24 cellular contexts compared by ENCODE assay signal in the genomic region with DNA sequence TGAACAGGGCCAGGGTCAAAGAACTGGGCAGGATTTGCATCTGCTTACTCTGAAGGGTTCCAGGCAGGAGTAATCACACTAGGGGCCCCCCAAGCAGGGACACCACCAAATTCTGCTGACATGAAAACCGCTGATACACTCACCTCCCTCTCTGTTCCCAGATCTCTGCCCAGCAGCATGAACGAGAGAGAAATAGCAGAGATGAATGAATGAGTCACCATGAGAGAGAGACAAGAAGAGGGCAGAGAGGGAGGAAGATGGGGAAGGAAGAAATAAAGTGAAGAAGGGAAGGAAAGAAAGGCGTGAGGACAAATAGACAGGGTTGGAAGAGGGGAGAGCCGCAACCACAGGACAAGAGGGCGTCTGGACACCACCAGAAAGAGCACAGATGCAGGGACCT.
"Had no signal": no experiment of that assay in that cellular context is flagged by ENCODE, and none has a peak within 500 bp of the region (broad histone marks: within the 10 kb centered on the region; RNA-seq: fewer than 3 reads in every experiment).

No MANE protein-coding gene starts in this region.

- H3K4me2 ChIP-seq: neural progenitor cell had no signal

- H3K4me3 ChIP-seq: adrenal gland, heart right ventricle, neural progenitor cell, spleen, testis, transverse colon, vagina had no signal

- H3K27me3 ChIP-seq: adrenal gland, heart right ventricle, neural progenitor cell, spleen, testis, transverse colon, vagina had no signal

- H3K36me3 ChIP-seq: adrenal gland, heart right ventricle, neural progenitor cell, spleen, transverse colon, vagina, WERI-Rb-1 had no signal

- ATAC-seq: activated CD4-positive, CD25-positive, alpha-beta regulatory T cell treated with anti-CD3 and anti-CD28 coated beads, Interleukin-2, amount 50 U/mL, for 24 hours; esophagus mucosa; heart right ventricle; left cardiac atrium; natural killer cell; right cardiac atrium; stimulated activated naive CD8-positive, alpha-beta T cell treated with anti-CD3 and anti-CD28 coated beads, Interleukin-15, Interleukin-2, amounts not matched to agents 100 U/mL and 50 U/mL, for 24 hours had no signal

- H3K9ac ChIP-seq: neural progenitor cell had no signal

- DNase-seq: activated CD4-positive, alpha-beta T cell treated with anti-CD3 and anti-CD28 coated beads for 48 hours; activated CD4-positive, alpha-beta T cell treated with anti-CD3 and anti-CD28 coated beads, Interleukin-2, amount 50 U/mL, for 48 hours; activated CD8-positive, alpha-beta memory T cell treated with anti-CD3 and anti-CD28 coated beads for 24 hours; activated effector memory CD4-positive, alpha-beta T cell treated with Interleukin-2 at 50 U/mL for 16 hours; activated naive CD4-positive, alpha-beta T cell treated with Interleukin-2 at 50 U/mL for 16 hours; adrenal gland; central memory CD4-positive, alpha-beta T cell; endodermal cell; foreskin melanocyte; heart right ventricle; islet precursor cell; left cardiac atrium; natural killer cell; right cardiac atrium; spleen; stimulated activated naive CD8-positive, alpha-beta T cell treated with anti-CD3 and anti-CD28 coated beads, Interleukin-15, Interleukin-2, amounts not matched to agents 100 U/mL and 50 U/mL, for 24 hours; T-helper 9 cell; testis; transverse colon; WERI-Rb-1 had no signal

- H3K9me3 ChIP-seq: adrenal gland, testis, transverse colon, vagina had no signal

- H3K27ac ChIP-seq: heart right ventricle, neural progenitor cell, spleen, testis, transverse colon, vagina, WERI-Rb-1 had no signal

- H2AFZ ChIP-seq: neural progenitor cell had no signal

- H3K4me1 ChIP-seq: adrenal gland, heart right ventricle, spleen, testis, transverse colon, vagina had no signal
